9 cellular contexts compared by ENCODE assay signal in the genomic region with DNA sequence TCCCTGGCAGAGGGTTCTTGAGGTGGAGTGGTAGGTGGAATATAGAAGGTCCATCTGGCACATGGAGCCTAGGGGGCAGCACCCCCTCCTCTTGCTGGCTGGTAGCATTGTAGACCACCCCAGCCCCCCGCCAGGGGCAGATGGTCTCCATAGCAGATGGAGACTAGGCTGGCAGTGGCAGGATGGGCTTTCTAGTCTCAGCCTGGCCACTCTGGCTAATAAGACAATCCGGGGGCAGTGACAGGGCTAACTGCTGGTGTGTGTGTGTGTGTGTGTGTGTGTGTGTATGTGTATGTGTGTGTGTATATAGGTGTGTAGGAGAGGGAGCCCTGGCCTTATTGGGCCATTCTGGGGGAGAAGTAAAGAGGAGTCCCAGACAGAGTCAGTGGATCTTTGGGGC. TPM values are rescaled to one million over a fixed set of nuclear protein-coding genes. Genes with fewer than 3 reads are reported as not detected.
DNase-seq lines count a peak whose midpoint lies in the region; ATAC-seq and TF ChIP-seq lines count a peak whose summit lies in the region.
"Had no signal": no experiment of that assay in that cellular context is flagged by ENCODE, and none has a peak within 500 bp of the region (broad histone marks: within the 10 kb centered on the region; RNA-seq: fewer than 3 reads in every experiment).

No MANE protein-coding gene starts in this region.

- DNase-seq in activated CD8-positive, alpha-beta memory T cell treated with anti-CD3 and anti-CD28 coated beads, Interleukin-2, amount 10 ng/mL, durations not matched to agents 7 days and 5 days, result no peak
- DNase-seq in activated CD8-positive, alpha-beta memory T cell treated with anti-CD3 and anti-CD28 coated beads for 24 hours, result no peak
- peak; percentile 65 for DNase-seq in NCI-H1092 treated with DMSO at 0.1 percent for 48 hours (lab: John Stamatoyannopoulos, UW)
- no peak for DNase-seq in brain microvascular endothelial cell
- DNase-seq in gastrocnemius medialis, result peak in 1 of 2 donors; percentile 36
- DNase-seq in uterus, result no peak
- no peak for DNase-seq in kidney glomerular epithelial cell (lab: John Stamatoyannopoulos, UW)
- DNase-seq in glomerular visceral epithelial cell (ENCODE audit: extremely low spot score), result no peak

- no peaks in the 10 kb centered on the region for H3K27me3 Mint-ChIP-seq in activated CD8-positive, alpha-beta memory T cell treated with anti-CD3 and anti-CD28 coated beads, Interleukin-2, amount 10 ng/mL, durations not matched to agents 7 days and 5 days

- no peak for ATAC-seq in activated CD8-positive, alpha-beta memory T cell treated with anti-CD3 and anti-CD28 coated beads, Interleukin-2, amount 10 ng/mL, durations not matched to agents 7 days and 5 days
- peak in 1 of 2 donors; percentile 0 for ATAC-seq in gastrocnemius medialis

- H3K36me3 ChIP-seq in brain microvascular endothelial cell (replicated peaks) (peaks cover 22% of the 10 kb centered on the region), gastrocnemius medialis (peaks cover 0 to 22% of the 10 kb centered on the region in 2 donors), uterus (no peaks in the 10 kb centered on the region)
- H3K36me3 ChIP-seq: ovary had no signal

- TF ChIP-seq CTCF in brain microvascular endothelial cell (IDR thresholded peaks at IDR 0.05; ENCODE audit: low read depth, low read length, missing control alignments), result peak; percentile 23
- TF ChIP-seq CTCF in gastrocnemius medialis (IDR thresholded peaks at IDR 0.05 in 4 of 5, conservative IDR thresholded peaks at IDR 0.05 in 1 of 5), result no peak
- TF ChIP-seq CTCF in uterus (IDR thresholded peaks at IDR 0.05), result no peak

- peaks cover 10% of the 10 kb centered on the region for H3K36me3 Mint-ChIP-seq in activated CD8-positive, alpha-beta memory T cell treated with anti-CD3 and anti-CD28 coated beads, Interleukin-2, amount 10 ng/mL, durations not matched to agents 7 days and 5 days

- no peaks in the 10 kb centered on the region for H3K9me3 Mint-ChIP-seq in activated CD8-positive, alpha-beta memory T cell treated with anti-CD3 and anti-CD28 coated beads, Interleukin-2, amount 10 ng/mL, durations not matched to agents 7 days and 5 days (ENCODE audit: low read depth)

- no peak overlapping the region for H3K4me3 ChIP-seq in brain microvascular endothelial cell (ENCODE audit: low read depth, low read length)
- H3K4me3 ChIP-seq in gastrocnemius medialis, result no peak overlapping the region
- no peak overlapping the region for H3K4me3 ChIP-seq in uterus
- H3K4me3 ChIP-seq: ovary had no signal

- in situ Hi-C loops in brain microvascular endothelial cell (cut with HindIII; ENCODE audit: low pct_ligation_motif_present, low sequenced_read_pairs), result loop anchor here (25.0 kb wide), 1 partner anchor 784 kb away; no protein-coding TSS in a partner anchor
- in situ Hi-C loops in gastrocnemius medialis (cut with MboI; ENCODE audit: low sequenced_read_pairs in 4 of 4), result no loop called here

- CTCF ChIA-PET in activated CD8-positive, alpha-beta memory T cell treated with anti-CD3 and anti-CD28 coated beads, Interleukin-2, amount 10 ng/mL, durations not matched to agents 7 days and 5 days (lab: Charles Lee), result interaction anchor here (0.5 to 6.9 kb wide), 7 partner anchors 8 to 807 kb away, joined by 3 to 34 read pairs (median 4); partner anchors contain the start of genes MTF1, SF3A3 and UTP11

- TF ChIP-seq POLR2A in gastrocnemius medialis (IDR thresholded peaks at IDR 0.05) (no peak), uterus (IDR thresholded peaks at IDR 0.05) (no peak)

- H3K9me3 ChIP-seq in gastrocnemius medialis (no peaks in the 10 kb centered on the region), uterus (no peaks in the 10 kb centered on the region)
- H3K9me3 ChIP-seq: ovary had no signal

- intact Hi-C loops in gastrocnemius medialis (cut with DNase I; ENCODE audit: low total_unique reads) (loop anchor here (5.0 to 10.0 kb wide), 2 partner anchors 81 to 334 kb away; partner anchors contain the start of genes CDCA8 and INPP5B), uterus (cut with DNase I; ENCODE audit: low total_unique reads) (no loop called here)

- peaks cover 58% of the 10 kb centered on the region for H3K4me1 Mint-ChIP-seq in activated CD8-positive, alpha-beta memory T cell treated with anti-CD3 and anti-CD28 coated beads, Interleukin-2, amount 10 ng/mL, durations not matched to agents 7 days and 5 days

- H3K27ac ChIP-seq in brain microvascular endothelial cell (no peak overlapping the region), gastrocnemius medialis (peak overlapping the region; percentile 76 to 100 (median 84)), uterus (peak overlapping the region in 1 of 2 donors; percentile 78)
- H3K27ac ChIP-seq: ovary had no signal

- no peaks in the 10 kb centered on the region for H3K27me3 ChIP-seq in brain microvascular endothelial cell (replicated peaks)
- H3K27me3 ChIP-seq in gastrocnemius medialis, result no peaks in the 10 kb centered on the region
- H3K27me3 ChIP-seq in uterus, result no peaks in the 10 kb centered on the region
- H3K27me3 ChIP-seq: ovary had no signal

- H3K4me1 ChIP-seq in gastrocnemius medialis (peaks cover 61 to 69% of the 10 kb centered on the region in 2 donors), uterus (peaks cover 0 to 15% of the 10 kb centered on the region in 2 donors)

- peak overlapping the region; percentile 58 for H3K27ac Mint-ChIP-seq in activated CD8-positive, alpha-beta memory T cell treated with anti-CD3 and anti-CD28 coated beads, Interleukin-2, amount 10 ng/mL, durations not matched to agents 7 days and 5 days

- H3K4me3 Mint-ChIP-seq in activated CD8-positive, alpha-beta memory T cell treated with anti-CD3 and anti-CD28 coated beads, Interleukin-2, amount 10 ng/mL, durations not matched to agents 7 days and 5 days, result no peak overlapping the region

RNA-seq across cellular contexts. Expression of gene UTP11, which starts 16.1 kb away (rescaled TPM):
- total RNA-seq in activated CD8-positive, alpha-beta memory T cell treated with anti-CD3 and anti-CD28 coated beads, Interleukin-2, amount 10 ng/mL, durations not matched to agents 7 days and 5 days, result 10 to 100 TPM; 32.4 to 49.6 TPM
- 100 to 1,000 TPM; 141 to 206 (median 186) TPM for total RNA-seq in gastrocnemius medialis
- 10 to 100 TPM in 3 of 4 donors, 1 to 10 TPM in 1; 8.2 to 60.3 (median 36.9) TPM for total RNA-seq in uterus

RNA-seq across cellular contexts. Expression of gene POU3F1, which starts 17.9 kb away (rescaled TPM):
- under 1 TPM in 1 of 2 experiments, not detected in 1; 0.09 TPM for total RNA-seq in activated CD8-positive, alpha-beta memory T cell treated with anti-CD3 and anti-CD28 coated beads, Interleukin-2, amount 10 ng/mL, durations not matched to agents 7 days and 5 days
- total RNA-seq in gastrocnemius medialis (1 to 10 TPM in 1 of 4 donors, under 1 TPM in 3; 0.13 to 2.3 (median 0.69) TPM), uterus (not detected)

RNA-seq across cellular contexts. Expression of gene FHL3, which starts 23.4 kb away (rescaled TPM):
- 10 to 100 TPM; 13.5 to 14.5 TPM for total RNA-seq in activated CD8-positive, alpha-beta memory T cell treated with anti-CD3 and anti-CD28 coated beads, Interleukin-2, amount 10 ng/mL, durations not matched to agents 7 days and 5 days
- total RNA-seq in gastrocnemius medialis (1,000 to 10,000 TPM in 2 of 4 donors, 100 to 1,000 TPM in 2; 725 to 1,282 (median 1,051) TPM), uterus (10 to 100 TPM; 21.0 to 97.5 (median 42.1) TPM)

RNA-seq across cellular contexts. Expression of gene SF3A3, which starts 38.8 kb away (rescaled TPM):
- 100 to 1,000 TPM in 1 of 2 experiments, 10 to 100 TPM in 1; 70.1 to 104 TPM for total RNA-seq in activated CD8-positive, alpha-beta memory T cell treated with anti-CD3 and anti-CD28 coated beads, Interleukin-2, amount 10 ng/mL, durations not matched to agents 7 days and 5 days
- total RNA-seq in gastrocnemius medialis, result 10 to 100 TPM; 23.0 to 41.4 (median 34.8) TPM
- total RNA-seq in uterus, result 100 to 1,000 TPM in 1 of 4 donors, 10 to 100 TPM in 3; 22.6 to 102 (median 45.4) TPM

Comparison
In these comparisons a context has a peak if more than half of its experiments do, and no peak if none do; other contexts are left out.
1. RNA of gene FHL3, which starts 23.4 kb away (total RNA-seq): 725 to 1,282 TPM in gastrocnemius medialis; 21.0 to 97.5 TPM in uterus and 13.5 to 14.5 TPM in activated CD8-positive, alpha-beta memory T cell treated with anti-CD3 and anti-CD28 coated beads, Interleukin-2, amount 10 ng/mL, durations not matched to agents 7 days and 5 days; every median in the first group is over 4 times any median in the second.